In genomic region chr6:170476360-170476759, GRCh38 we compare ENCODE assay signal across 21 cellular contexts.
DNase-seq lines count a peak whose midpoint lies in the region; ATAC-seq, FAIRE-seq and TF ChIP-seq lines count a peak whose summit lies in the region.
"Had no signal": no experiment of that assay in that cellular context is flagged by ENCODE, and none has a peak within 500 bp of the region (broad histone marks: within the 10 kb centered on the region; RNA-seq: fewer than 3 reads in every experiment).

No MANE protein-coding gene starts in this region.

- H3K4me2 ChIP-seq in MM.1S (ENCODE audit: low read depth, low read length), result no peak overlapping the region

- intact Hi-C loops in uterus (cut with DNase I; ENCODE audit: low total_unique reads), result no loop called here

- H3K4me1 ChIP-seq in uterus, result no peaks in the 10 kb centered on the region
- H3K4me1 ChIP-seq in MM.1S (ENCODE audit: low read length), result no peaks in the 10 kb centered on the region
- H3K4me1 ChIP-seq: adrenal gland, psoas muscle had no signal

- H3K9me2 ChIP-seq in MM.1S (replicated peaks; ENCODE audit: insufficient read depth, low read length), result no peaks in the 10 kb centered on the region

- H3K9me3 ChIP-seq in uterus, result no peaks in the 10 kb centered on the region
- H3K9me3 ChIP-seq in MM.1S (replicated peaks; ENCODE audit: insufficient read depth, low read length), result no peaks in the 10 kb centered on the region
- H3K9me3 ChIP-seq: adrenal gland, psoas muscle had no signal

- H3K27me3 ChIP-seq in uterus (no peaks in the 10 kb centered on the region), MM.1S (replicated peaks; ENCODE audit: insufficient read depth, low read length) (no peaks in the 10 kb centered on the region)

- no peak overlapping the region for H3K27ac ChIP-seq in uterus
- H3K27ac ChIP-seq in MM.1S (ENCODE audit: low read length), result no peak overlapping the region
- H3K27ac ChIP-seq: adrenal gland, psoas muscle, VCaP had no signal

- H4K20me1 ChIP-seq in MM.1S (ENCODE audit: insufficient read depth, low read length), result no peaks in the 10 kb centered on the region

- TF ChIP-seq CTCF in uterus (IDR thresholded peaks at IDR 0.05) (no peak), MM.1S (IDR thresholded peaks at IDR 0.05; ENCODE audit: low read length) (no peak)

- H3K36me3 Mint-ChIP-seq in memory B cell, result no peaks in the 10 kb centered on the region

- H3K4me3 ChIP-seq in uterus (no peak overlapping the region), MM.1S (ENCODE audit: low read length) (no peak overlapping the region)
- H3K4me3 ChIP-seq: adrenal gland, psoas muscle had no signal

- TF ChIP-seq POLR2A in uterus (IDR thresholded peaks at IDR 0.05), result no peak

- peak; percentile 11 for DNase-seq in GM18507 (ENCODE audit: extremely low spot score, insufficient read length, low read depth)
- DNase-seq in MV-4-11 (lab: John Stamatoyannopoulos, UW), result peak; percentile 96
- no peak for DNase-seq in memory B cell (ENCODE audit: low spot score in 2 of 2)
- no peak for DNase-seq in RKO (ENCODE audit: low spot score)
- DNase-seq in NCI-H2029 treated with DMSO at 0.1 percent for 48 hours (lab: John Stamatoyannopoulos, UW), result no peak
- DNase-seq in uterus, result no peak
- no peak for DNase-seq in MM.1S
- DNase-seq: activated CD8-positive, alpha-beta memory T cell treated with anti-CD3 and anti-CD28 coated beads for 24 hours; caudate nucleus; COR-L47; NCI-H187; NCI-H510A; PC-3; psoas muscle had no signal

- no peaks in the 10 kb centered on the region for H3K36me3 ChIP-seq in uterus
- H3K36me3 ChIP-seq in MM.1S (replicated peaks; ENCODE audit: insufficient read depth, low read length), result no peaks in the 10 kb centered on the region
- H3K36me3 ChIP-seq: adrenal gland had no signal

- no peaks in the 10 kb centered on the region for H3K9me3 Mint-ChIP-seq in memory B cell
- H3K9me3 Mint-ChIP-seq: activated T-helper 2 cell treated with anti-CD3 and anti-CD28 coated beads, Interferon-gamma antibody, Interleukin-2, Interleukin-4, amounts not matched to agents 10 μg/mL and 5 μg/mL and 100 μg/mL, durations not matched to agents 14 hours and 24 hours and 36 hours; stimulated activated naive CD8-positive, alpha-beta T cell treated with anti-CD3 and anti-CD28 coated beads, Interleukin-15, Interleukin-2, amounts not matched to agents 100 ng/mL and 50 ng/mL, for 24 hours had no signal

- H3K4me3 Mint-ChIP-seq in memory B cell, result no peak overlapping the region
- H3K4me3 Mint-ChIP-seq: stimulated activated naive CD8-positive, alpha-beta T cell treated with anti-CD3 and anti-CD28 coated beads, Interleukin-15, Interleukin-2, amounts not matched to agents 100 ng/mL and 50 ng/mL, for 24 hours had no signal

- ATAC-seq in HG02870 (IDR thresholded peaks at IDR 0.05; ENCODE audit: unreplicated experiment), result peak; percentile 75
- ATAC-seq in memory B cell (ENCODE audit: low read depth), result peak; percentile 70
- ATAC-seq: left lobe of liver, PC-3, psoas muscle had no signal

- H3K27me3 Mint-ChIP-seq in memory B cell, result peaks cover 14% of the 10 kb centered on the region

- H3F3A ChIP-seq in MM.1S (ENCODE audit: insufficient read depth, low read length), result no peaks in the 10 kb centered on the region

- no peak overlapping the region for H3K9ac ChIP-seq in MM.1S (ENCODE audit: low read length)

- no peak for FAIRE-seq in GM18507 (lab: Jason Lieb, UNC)
- FAIRE-seq: H54 had no signal

- H3K4me1 Mint-ChIP-seq in memory B cell, result peaks cover 2% of the 10 kb centered on the region

- no peaks in the 10 kb centered on the region for H3K79me2 ChIP-seq in MM.1S (ENCODE audit: low read length)

- H3K27ac Mint-ChIP-seq in memory B cell, result no peak overlapping the region
- H3K27ac Mint-ChIP-seq: activated T-helper 2 cell treated with anti-CD3 and anti-CD28 coated beads, Interferon-gamma antibody, Interleukin-2, Interleukin-4, amounts not matched to agents 10 μg/mL and 5 μg/mL and 100 μg/mL, durations not matched to agents 14 hours and 24 hours and 36 hours; stimulated activated naive CD8-positive, alpha-beta T cell treated with anti-CD3 and anti-CD28 coated beads, Interleukin-15, Interleukin-2, amounts not matched to agents 100 ng/mL and 50 ng/mL, for 24 hours had no signal

- no peak overlapping the region for H2AFZ ChIP-seq in MM.1S (ENCODE audit: low read length)

Comparison
In these comparisons a context has a peak if more than half of its experiments do, and no peak if none do; other contexts are left out.
1. DNase-seq: peak in GM18507 (single experiment) and MV-4-11 (single experiment); none in memory B cell (0 of 2), RKO (single experiment), NCI-H2029 treated with DMSO at 0.1 percent for 48 hours (single experiment), uterus (0 of 2) and MM.1S (single experiment).